Comparison of ENCODE assay signal across 8 cellular contexts in genomic region chr14:57182760-57183503, GRCh38.
A peak's percentile ranks its signal among the peaks of the same experiment; 100 is the strongest.
DNase-seq lines count a peak whose midpoint lies in the region; ATAC-seq lines count a peak whose summit lies in the region.

No MANE protein-coding gene starts in this region.

- peaks cover 0 to 12% (median 4%) of the 10 kb centered on the region in 3 donors for H3K27me3 Mint-ChIP-seq in immature natural killer cell (ENCODE audit: low read depth in 3 of 3)

- peaks cover 0 to 5% (median 0%) of the 10 kb centered on the region in 6 donors for H3K9me3 Mint-ChIP-seq in immature natural killer cell

- H3K4me3 Mint-ChIP-seq in immature natural killer cell = no peak overlapping the region

- peak; percentile 75 for DNase-seq in D341Med (ENCODE audit: low spot score)
- peak; percentile 8 for DNase-seq in HK-2 (ENCODE audit: unreplicated experiment)
- peak; percentile 4 for DNase-seq in RPMI7951 (ENCODE audit: low read depth)
- peak; percentile 15 for DNase-seq in iris pigment epithelial cell (ENCODE audit: low read depth)
- no peak for DNase-seq in immature natural killer cell

- no peaks in the 10 kb centered on the region for H3K4me1 Mint-ChIP-seq in immature natural killer cell

- ATAC-seq in GM18502 (IDR thresholded peaks at IDR 0.05; ENCODE audit: poor library complexity, unreplicated experiment) (no peak), GM19463 (IDR thresholded peaks at IDR 0.05; ENCODE audit: unreplicated experiment) (no peak), HG03342 (IDR thresholded peaks at IDR 0.05; ENCODE audit: unreplicated experiment) (no peak)

- no peak overlapping the region for H3K27ac Mint-ChIP-seq in immature natural killer cell

- no peaks in the 10 kb centered on the region for H3K36me3 Mint-ChIP-seq in immature natural killer cell

Comparison
In these comparisons a context has a peak if more than half of its experiments do, and no peak if none do; other contexts are left out.
1. DNase-seq: peak in D341Med (single experiment), HK-2 (single experiment), RPMI7951 (single experiment) and iris pigment epithelial cell (single experiment); none in immature natural killer cell (0 of 3).